Comparison of ENCODE assay signal across 17 cellular contexts in genomic region chr14:31954991-31955390, GRCh38.
"Had no signal": no experiment of that assay in that cellular context is flagged by ENCODE, and none has a peak within 500 bp of the region (broad histone marks: within the 10 kb centered on the region; RNA-seq: fewer than 3 reads in every experiment).

No MANE protein-coding gene starts in this region.

- H3K36me3 Mint-ChIP-seq: activated naive CD4-positive, alpha-beta T cell treated with anti-CD3 and anti-CD28 coated beads, Interleukin-2, amount 50 U/mL, for 72 hours; memory B cell; neural progenitor cell had no signal

- H2AFZ ChIP-seq: neural progenitor cell had no signal

- H3K9me3 Mint-ChIP-seq: memory B cell; naive thymus-derived CD4-positive, alpha-beta T cell; stimulated activated naive CD8-positive, alpha-beta T cell treated with anti-CD3 and anti-CD28 coated beads, Interleukin-15, amount 100 ng/mL, for 72 hours had no signal

- H3K36me3 ChIP-seq: left ventricle myocardium inferior, neural progenitor cell, upper lobe of right lung, WERI-Rb-1 had no signal

- H3K27me3 ChIP-seq: neural progenitor cell, upper lobe of right lung had no signal

- H3K27ac Mint-ChIP-seq: activated naive CD4-positive, alpha-beta T cell treated with anti-CD3 and anti-CD28 coated beads, Interleukin-2, amount 50 U/mL, for 72 hours; memory B cell; naive thymus-derived CD4-positive, alpha-beta T cell; neural progenitor cell; progenitor cell of endocrine pancreas; stimulated activated naive CD8-positive, alpha-beta T cell treated with anti-CD3 and anti-CD28 coated beads, Interleukin-15, amount 100 ng/mL, for 72 hours had no signal

- FAIRE-seq: kidney had no signal

- H3K4me3 Mint-ChIP-seq: memory B cell; naive thymus-derived CD4-positive, alpha-beta T cell; neural progenitor cell; stimulated activated naive CD8-positive, alpha-beta T cell treated with anti-CD3 and anti-CD28 coated beads, Interleukin-15, amount 100 ng/mL, for 72 hours had no signal

- H3K4me1 Mint-ChIP-seq: stimulated activated naive CD8-positive, alpha-beta T cell treated with anti-CD3 and anti-CD28 coated beads, Interleukin-15, amount 100 ng/mL, for 72 hours had no signal

- H3K9me3 ChIP-seq: left ventricle myocardium inferior, upper lobe of right lung had no signal

- H3K27me3 Mint-ChIP-seq: memory B cell had no signal

- ATAC-seq: naive thymus-derived CD4-positive, alpha-beta T cell; stimulated activated naive CD8-positive, alpha-beta T cell treated with anti-CD3 and anti-CD28 coated beads, Interleukin-15, amount 100 ng/mL, for 72 hours; upper lobe of right lung had no signal

- H3K9ac ChIP-seq: neural progenitor cell had no signal

- H3K27ac ChIP-seq: left ventricle myocardium inferior, neural progenitor cell, upper lobe of right lung, WERI-Rb-1 had no signal

- H3K4me2 ChIP-seq: neural progenitor cell had no signal

- DNase-seq: activated CD4-positive, alpha-beta T cell treated with anti-CD3 and anti-CD28 coated beads for 1 hour; activated gamma-delta T cell treated with Interleukin-2 at 50 U/mL for 16 hours; amniotic stem cell; dermis blood vessel endothelial cell; foreskin melanocyte; kidney; left ventricle myocardium inferior; naive thymus-derived CD4-positive, alpha-beta T cell; stimulated activated CD4-positive, alpha-beta T cell treated with anti-CD3 and anti-CD28 coated beads, Interleukin-2, amount 100 ng/mL, for 48 hours; stimulated activated naive CD8-positive, alpha-beta T cell treated with anti-CD3 and anti-CD28 coated beads, Interleukin-15, amount 100 ng/mL, for 72 hours; SW 1271; upper lobe of right lung; WERI-Rb-1 had no signal

- H3K4me3 ChIP-seq: left ventricle myocardium inferior, neural progenitor cell, upper lobe of right lung had no signal
